5 cellular contexts compared by ENCODE assay signal in the genomic region with DNA sequence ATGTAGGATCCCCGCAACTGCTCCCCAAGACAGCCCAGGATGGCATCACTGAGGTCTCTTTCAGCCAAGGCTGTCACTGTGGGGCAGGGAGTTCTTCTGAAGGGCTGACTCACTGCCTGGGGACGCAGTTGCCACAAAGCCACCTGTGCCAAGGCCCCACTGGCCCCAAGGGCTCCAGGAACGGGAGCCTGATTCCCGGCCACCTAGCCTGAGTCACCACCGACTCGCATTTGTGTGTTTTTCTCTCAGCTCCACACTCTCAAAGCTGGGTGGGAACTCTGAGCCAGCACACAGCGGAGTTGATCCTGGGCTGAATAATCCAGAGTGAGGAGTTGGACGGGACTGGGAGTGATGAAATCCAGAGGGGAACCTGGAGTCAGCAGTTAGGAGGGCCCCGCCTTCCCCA. TPM values are rescaled to one million over a fixed set of nuclear protein-coding genes. Genes with fewer than 3 reads are reported as not detected.
"Had no signal": no experiment of that assay in that cellular context is flagged by ENCODE, and none has a peak within 500 bp of the region (broad histone marks: within the 10 kb centered on the region; RNA-seq: fewer than 3 reads in every experiment).

No MANE protein-coding gene starts in this region.

RNA-seq across cellular contexts. Expression of a gene that starts 37.1 kb away (rescaled TPM):
- total RNA-seq: GM23248, H4, H7, HT-29 had no signal
- polyA plus RNA-seq: GM23248, IgD-negative memory B cell had no signal
